In genomic region chr3:25751691-25752090, GRCh38 we compare ENCODE assay signal across 17 cellular contexts. TPM values are rescaled to one million over a fixed set of nuclear protein-coding genes. Genes with fewer than 3 reads are reported as not detected.
"Had no signal": no experiment of that assay in that cellular context is flagged by ENCODE, and none has a peak within 500 bp of the region (broad histone marks: within the 10 kb centered on the region; RNA-seq: fewer than 3 reads in every experiment).

No MANE protein-coding gene starts in this region.

- ATAC-seq: activated T-cell treated with anti-CD3 and anti-CD28 coated beads, Interleukin-2, amount 50 U/mL, for 4 hours; gastrocnemius medialis; heart left ventricle; left lung; pancreas; sciatic nerve; stimulated activated memory B cell treated with anti-CD40 and anti-IgM and Interleukin-4, amounts not matched to agents 10 μg/mL and 1 μg/mL and 100 μg/mL, for 72 hours; upper lobe of right lung had no signal

- FAIRE-seq: pancreas had no signal

- H3K4me3 ChIP-seq: ascending aorta, gastrocnemius medialis, heart left ventricle, left lung, pancreas, upper lobe of right lung had no signal

- DNase-seq: activated CD4-positive, alpha-beta T cell treated with anti-CD3 and anti-CD28 coated beads, Interleukin-2, amount 10 ng/mL, durations not matched to agents 7 days and 5 days; activated CD8-positive, alpha-beta memory T cell treated with anti-CD3 and anti-CD28 coated beads, Interleukin-2, amount 50 U/mL, for 4 hours; activated effector memory CD4-positive, alpha-beta T cell treated with Interleukin-2 at 50 U/mL for 16 hours; activated naive CD4-positive, alpha-beta T cell treated with anti-CD3 and anti-CD28 coated beads, Interleukin-2, amount 50 U/mL, for 16 hours; activated T-cell treated with anti-CD3 and anti-CD28 coated beads, Interleukin-2, amount 50 U/mL, for 4 hours; cortex of kidney; gastrocnemius medialis; heart left ventricle; left lung; mammary epithelial cell; pancreas; stimulated activated CD4-positive, alpha-beta T cell treated with anti-CD3 and anti-CD28 coated beads, Interleukin-4, amount 100 ng/mL, for 24 hours; SW 1271; upper lobe of right lung had no signal

- H3K27me3 ChIP-seq: ascending aorta, gastrocnemius medialis, heart left ventricle, left lung, pancreas, upper lobe of right lung had no signal

- H3K27ac ChIP-seq: ascending aorta, gastrocnemius medialis, heart left ventricle, left lung, pancreas, upper lobe of right lung had no signal

- H3K9me3 ChIP-seq: ascending aorta, gastrocnemius medialis, heart left ventricle, left lung, pancreas, upper lobe of right lung had no signal

- H3K4me1 ChIP-seq: ascending aorta, gastrocnemius medialis, pancreas, upper lobe of right lung had no signal

RNA-seq across cellular contexts. Expression of gene OXSM, which starts 38.2 kb away (rescaled TPM):
- total RNA-seq: ascending aorta had no signal
